Comparison of ENCODE assay signal across 2 cellular contexts in genomic region chr12:63450821-63451220, GRCh38.
TF ChIP-seq lines count a peak whose summit lies in the region.

No MANE protein-coding gene starts in this region.

TF ChIP-seq in HCT116, 20 proteins besides CTCF, POLR2A, EP300 and RAD21 (continued from another document):
- no peak for TF ChIP-seq ATF3 (IDR thresholded peaks at IDR 0.05)
- TF ChIP-seq FOSL1 (IDR thresholded peaks at IDR 0.05; ENCODE audit: low read depth): no peak
- no peak for TF ChIP-seq CBX3 (IDR thresholded peaks at IDR 0.05; ENCODE audit: low read depth)
- no peak for TF ChIP-seq SRF (IDR thresholded peaks at IDR 0.05; ENCODE audit: low read depth)
- TF ChIP-seq ELF1 (IDR thresholded peaks at IDR 0.05; ENCODE audit: borderline replicate concordance, low read depth): no peak
- TF ChIP-seq YY1 (IDR thresholded peaks at IDR 0.05; ENCODE audit: extremely low read depth, insufficient replicate concordance, low read depth, low read length): no peak
- TF ChIP-seq POLR2AphosphoS5 (IDR thresholded peaks at IDR 0.05; ENCODE audit: low read depth, low read length): no peak

TF ChIP-seq in GM12878, 131 proteins besides CTCF, POLR2A, EP300 and RAD21 (continued from another document):
- TF ChIP-seq BCLAF1 (IDR thresholded peaks at IDR 0.05) (no peak), RELB (IDR thresholded peaks at IDR 0.05; ENCODE audit: low read depth) (no peak), ZZZ3 (IDR thresholded peaks at IDR 0.05; ENCODE audit: control insufficient read depth, insufficient read length, low read depth) (no peak), KLF5 (IDR thresholded peaks at IDR 0.05; ENCODE audit: partially characterized antibody) (no peak), SMC3 (IDR thresholded peaks at IDR 0.05; ENCODE audit: borderline replicate concordance, low read length) (0 out of 2 replicates have a peak, but pooled peaks have one; percentile 19), TCF3 (IDR thresholded peaks at IDR 0.05; ENCODE audit: borderline replicate concordance, insufficient read depth, low read depth, low read length) (no peak), SPI1 (IDR thresholded peaks at IDR 0.05; ENCODE audit: borderline replicate concordance, insufficient read depth, low read depth, low read length) (0 out of 2 replicates have a peak, but pooled peaks have one; percentile 5), CREM (IDR thresholded peaks at IDR 0.05; ENCODE audit: low read depth) (no peak)
